1 cellular context compared by ENCODE assay signal in the genomic region with DNA sequence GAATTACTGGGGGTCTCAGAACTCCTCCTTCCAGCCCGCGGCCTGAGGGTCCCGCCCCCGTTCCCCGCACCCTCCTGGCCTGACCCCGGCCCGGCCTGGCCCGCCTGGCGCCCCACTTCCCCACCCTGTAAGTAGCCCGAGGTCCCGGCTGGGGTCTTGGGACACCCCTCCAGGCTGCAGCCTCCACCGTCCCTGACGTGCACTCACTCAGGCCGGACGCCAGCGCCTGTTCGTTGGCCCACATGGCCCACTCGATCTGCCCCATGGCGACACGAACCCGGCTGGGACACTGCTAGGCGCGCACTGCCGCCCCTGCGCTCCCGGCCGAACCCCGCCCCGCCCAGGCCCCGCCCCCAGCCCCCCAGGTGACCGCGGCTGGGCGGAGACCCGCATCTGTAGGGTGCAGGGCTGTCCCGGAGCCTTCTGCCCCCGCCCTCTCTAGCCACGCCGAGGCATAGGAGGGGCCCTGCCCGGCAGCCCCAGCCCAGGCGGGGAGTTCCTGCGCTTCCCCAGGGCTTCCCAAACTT.
TF ChIP-seq lines count a peak whose summit lies in the region.

A gene (minus strand): TSS at position 305 of the 527 bp plus-strand sequence. CDS start 40 bp downstream, at position 265.

TF ChIP-seq in A549, 52 proteins besides CTCF, POLR2A, EP300 and RAD21 (continued from another document):
- TF ChIP-seq, protein P1, sequence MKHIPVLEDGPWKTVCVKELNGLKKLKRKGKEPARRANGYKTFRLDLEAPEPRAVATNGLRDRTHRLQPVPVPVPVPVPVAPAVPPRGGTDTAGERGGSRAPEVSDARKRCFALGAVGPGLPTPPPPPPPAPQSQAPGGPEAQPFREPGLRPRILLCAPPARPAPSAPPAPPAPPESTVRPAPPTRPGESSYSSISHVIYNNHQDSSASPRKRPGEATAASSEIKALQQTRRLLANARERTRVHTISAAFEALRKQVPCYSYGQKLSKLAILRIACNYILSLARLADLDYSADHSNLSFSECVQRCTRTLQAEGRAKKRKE (CRISPR knock-in tag; IDR thresholded peaks at IDR 0.05; ENCODE audit: low read depth), result no peak
- TF ChIP-seq RNF2 (IDR thresholded peaks at IDR 0.05; ENCODE audit: borderline replicate concordance, low read depth) (no peak), ESRRA (IDR thresholded peaks at IDR 0.05; ENCODE audit: borderline replicate concordance, low read length) (no peak), SREBF2 (IDR thresholded peaks at IDR 0.05) (no peak), ZNF302 (CRISPR knock-in tag; IDR thresholded peaks at IDR 0.05) (no peak), MAZ (IDR thresholded peaks at IDR 0.05; ENCODE audit: borderline replicate concordance, low read depth, low read length) (no peak), FOXS1 (CRISPR knock-in tag; IDR thresholded peaks at IDR 0.05) (no peak), KDM5A (IDR thresholded peaks at IDR 0.05) (no peak), NPAS2 (CRISPR knock-in tag; IDR thresholded peaks at IDR 0.05; ENCODE audit: borderline replicate concordance) (no peak), HDAC2 (IDR thresholded peaks at IDR 0.05) (no peak), FOSL2 (IDR thresholded peaks at IDR 0.05) (no peak), FOSL2 (CRISPR knock-in tag; IDR thresholded peaks at IDR 0.05) (no peak), HOXB5 (CRISPR knock-in tag; IDR thresholded peaks at IDR 0.05) (no peak), POLR2AphosphoS2 (conservative IDR thresholded peaks at IDR 0.05; ENCODE audit: low read length) (no peak), NFE2L2 (conservative IDR thresholded peaks at IDR 0.05; ENCODE audit: low read length) (no peak), CBX2 (IDR thresholded peaks at IDR 0.05; ENCODE audit: borderline replicate concordance, low read depth) (no peak)
- TF ChIP-seq, protein P2, sequence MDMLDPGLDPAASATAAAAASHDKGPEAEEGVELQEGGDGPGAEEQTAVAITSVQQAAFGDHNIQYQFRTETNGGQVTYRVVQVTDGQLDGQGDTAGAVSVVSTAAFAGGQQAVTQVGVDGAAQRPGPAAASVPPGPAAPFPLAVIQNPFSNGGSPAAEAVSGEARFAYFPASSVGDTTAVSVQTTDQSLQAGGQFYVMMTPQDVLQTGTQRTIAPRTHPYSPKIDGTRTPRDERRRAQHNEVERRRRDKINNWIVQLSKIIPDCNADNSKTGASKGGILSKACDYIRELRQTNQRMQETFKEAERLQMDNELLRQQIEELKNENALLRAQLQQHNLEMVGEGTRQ (IDR thresholded peaks at IDR 0.05), result no peak
- TF ChIP-seq, protein P3, sequence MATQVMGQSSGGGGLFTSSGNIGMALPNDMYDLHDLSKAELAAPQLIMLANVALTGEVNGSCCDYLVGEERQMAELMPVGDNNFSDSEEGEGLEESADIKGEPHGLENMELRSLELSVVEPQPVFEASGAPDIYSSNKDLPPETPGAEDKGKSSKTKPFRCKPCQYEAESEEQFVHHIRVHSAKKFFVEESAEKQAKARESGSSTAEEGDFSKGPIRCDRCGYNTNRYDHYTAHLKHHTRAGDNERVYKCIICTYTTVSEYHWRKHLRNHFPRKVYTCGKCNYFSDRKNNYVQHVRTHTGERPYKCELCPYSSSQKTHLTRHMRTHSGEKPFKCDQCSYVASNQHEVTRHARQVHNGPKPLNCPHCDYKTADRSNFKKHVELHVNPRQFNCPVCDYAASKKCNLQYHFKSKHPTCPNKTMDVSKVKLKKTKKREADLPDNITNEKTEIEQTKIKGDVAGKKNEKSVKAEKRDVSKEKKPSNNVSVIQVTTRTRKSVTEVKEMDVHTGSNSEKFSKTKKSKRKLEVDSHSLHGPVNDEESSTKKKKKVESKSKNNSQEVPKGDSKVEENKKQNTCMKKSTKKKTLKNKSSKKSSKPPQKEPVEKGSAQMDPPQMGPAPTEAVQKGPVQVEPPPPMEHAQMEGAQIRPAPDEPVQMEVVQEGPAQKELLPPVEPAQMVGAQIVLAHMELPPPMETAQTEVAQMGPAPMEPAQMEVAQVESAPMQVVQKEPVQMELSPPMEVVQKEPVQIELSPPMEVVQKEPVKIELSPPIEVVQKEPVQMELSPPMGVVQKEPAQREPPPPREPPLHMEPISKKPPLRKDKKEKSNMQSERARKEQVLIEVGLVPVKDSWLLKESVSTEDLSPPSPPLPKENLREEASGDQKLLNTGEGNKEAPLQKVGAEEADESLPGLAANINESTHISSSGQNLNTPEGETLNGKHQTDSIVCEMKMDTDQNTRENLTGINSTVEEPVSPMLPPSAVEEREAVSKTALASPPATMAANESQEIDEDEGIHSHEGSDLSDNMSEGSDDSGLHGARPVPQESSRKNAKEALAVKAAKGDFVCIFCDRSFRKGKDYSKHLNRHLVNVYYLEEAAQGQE (IDR thresholded peaks at IDR 0.05), result no peak
